Comparison of ENCODE assay signal across 3 cellular contexts in the genomic region with DNA sequence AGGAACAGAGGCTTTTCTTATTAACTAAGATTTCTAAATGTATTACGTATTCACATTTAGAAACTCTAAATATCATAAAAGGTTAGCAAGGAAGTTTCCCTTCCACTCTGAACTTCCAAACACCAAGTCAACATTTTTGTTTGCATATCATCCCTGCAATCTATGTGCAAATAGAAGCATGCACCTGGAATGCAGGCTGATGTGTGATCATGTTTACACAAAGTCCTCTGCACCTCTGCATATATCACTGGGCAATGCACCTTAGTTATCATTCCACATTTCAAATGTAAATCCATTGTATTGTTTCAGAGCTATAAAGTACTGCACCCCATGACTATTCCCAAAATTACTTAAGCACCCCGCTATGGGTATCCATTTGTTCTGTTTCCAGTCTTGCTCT.
DNase-seq lines count a peak whose midpoint lies in the region; ATAC-seq, FAIRE-seq and TF ChIP-seq lines count a peak whose summit lies in the region.
"Not testable (repeated sequence)": the region's sequence is repeated elsewhere in the genome, so short reads cannot be mapped to it uniquely, and the experiment has no call there.

No MANE protein-coding gene starts in this region.

- not testable (repeated sequence) for H3K9me3 ChIP-seq in Caco-2; HepG2 (ENCODE audit: low read length); liver (ENCODE audit: control insufficient read depth in 4 of 4, low read length in 3 of 4)

- not testable (repeated sequence) for H3K27ac ChIP-seq in HepG2 (ENCODE audit: extremely low read length, insufficient read depth, low read length); liver (ENCODE audit: low read depth in 1 of 2, low read length in 2 of 2)

- peak; percentile 44 to 48 for DNase-seq in Caco-2
- not testable (repeated sequence) for DNase-seq in HepG2 (ENCODE audit: low spot score)

- H3K36me3 Mint-ChIP-seq in Caco-2 (ENCODE audit: insufficient read depth, unreplicated experiment): not testable (repeated sequence)

- H4K20me1 ChIP-seq in HepG2 (ENCODE audit: insufficient read depth, low read length): not testable (repeated sequence)

- H3K4me3 ChIP-seq in Caco-2 (ENCODE audit: low read depth, low read length); HepG2 (replicated peaks in 1 of 3; ENCODE audit: insufficient read depth in 1 of 3, low read depth in 2 of 3, low read length in 3 of 3); liver (ENCODE audit: low read depth in 1 of 3, low read length in 3 of 3): not testable (repeated sequence)

- H3K79me2 ChIP-seq in HepG2 (ENCODE audit: insufficient read depth, low read length): not testable (repeated sequence)

- TF ChIP-seq RAD21 in HepG2 (CRISPR knock-in tag; IDR thresholded peaks at IDR 0.05); liver (IDR thresholded peaks at IDR 0.05): not testable (repeated sequence)

- H2AFZ ChIP-seq in HepG2 (ENCODE audit: low read length): not testable (repeated sequence)

- H3K4me2 ChIP-seq in HepG2 (ENCODE audit: low read depth, low read length): not testable (repeated sequence)

- not testable (repeated sequence) for ATAC-seq in HepG2

- not testable (repeated sequence) for H3K27me3 ChIP-seq in Caco-2 (replicated peaks; ENCODE audit: control insufficient read depth, insufficient read depth, low read length); HepG2 (ENCODE audit: control insufficient read depth in 1 of 2, insufficient read depth in 2 of 2, low read length in 2 of 2); liver (ENCODE audit: control insufficient read depth in 4 of 4, insufficient read depth in 4 of 4, low read length in 3 of 4)

- intact Hi-C loops in Caco-2 (cut with micrococcal nuclease; ENCODE audit: unreplicated experiment); HepG2 (cut with micrococcal nuclease; ENCODE audit: unreplicated experiment): not testable (repeated sequence)

- in situ Hi-C loops in HepG2 (cut with HindIII; ENCODE audit: extremely low pct_ligation_motif_present, low pct_unique_long_range_greater_than_20kb): not testable (repeated sequence)

- H3K27me3 Mint-ChIP-seq in Caco-2 (ENCODE audit: insufficient read depth, unreplicated experiment): not testable (repeated sequence)

- not testable (repeated sequence) for H3K36me3 ChIP-seq in Caco-2 (ENCODE audit: control insufficient read depth, insufficient read depth, low read length); HepG2 (replicated peaks in 1 of 2; ENCODE audit: control insufficient read depth in 1 of 2, insufficient read depth in 2 of 2, low read length in 2 of 2); liver (ENCODE audit: control insufficient read depth in 4 of 4, insufficient read depth in 3 of 4, low read depth in 1 of 4, low read length in 3 of 4)

- BruUV-seq in Caco-2 (replicated peaks; lab: Mats Ljungman, UMichigan); HepG2 (replicated peaks; lab: Mats Ljungman, UMichigan): not testable (repeated sequence)

- not testable (repeated sequence) for H3K4me1 ChIP-seq in Caco-2; HepG2 (ENCODE audit: insufficient read depth, low read length); liver (ENCODE audit: control insufficient read depth in 4 of 4, insufficient read depth in 4 of 4, low read length in 3 of 4)

- WGBS in HepG2 (ENCODE audit: low lambda C conversion rate): no CpG with 5 or more reads among the region's 2 CpGs
- WGBS in liver: no CpG with 5 or more reads among the region's 2 CpGs

- CTCF ChIA-PET in Caco-2 (lab: Charles Lee); HepG2 (lab: Yijun Ruan, JAX; ENCODE audit: low intra/inter-chr PET ratio, low total read pairs): not testable (repeated sequence)

- 0 out of 4 replicates have a peak, but pooled peaks of 1 of the 2 experiments have one; percentile 9 for TF ChIP-seq EP300 in HepG2 (IDR thresholded peaks at IDR 0.05; ENCODE audit: low read depth in 2 of 2, low read length in 2 of 2)
- TF ChIP-seq EP300 in HepG2 (CRISPR knock-in tag; IDR thresholded peaks at IDR 0.05; ENCODE audit: borderline replicate concordance): not testable (repeated sequence)

- not testable (repeated sequence) for H3K9me3 Mint-ChIP-seq in Caco-2 (ENCODE audit: unreplicated experiment)

- H3K27ac Mint-ChIP-seq in Caco-2 (ENCODE audit: unreplicated experiment): not testable (repeated sequence)

- FAIRE-seq in HepG2 (lab: Jason Lieb, UNC): not testable (repeated sequence)

- not testable (repeated sequence) for H3K4me1 Mint-ChIP-seq in Caco-2 (ENCODE audit: low read depth, unreplicated experiment)

- not testable (repeated sequence) for H3K9ac ChIP-seq in HepG2 (ENCODE audit: insufficient read depth, low read depth, low read length); liver (ENCODE audit: low read depth in 1 of 2, low read length in 2 of 2)

- H3K4me3 Mint-ChIP-seq in Caco-2 (ENCODE audit: unreplicated experiment): not testable (repeated sequence)

- TF ChIP-seq CTCF in Caco-2 (IDR thresholded peaks at IDR 0.05; ENCODE audit: insufficient read depth in 1 of 2, low read depth in 1 of 2, low read length in 1 of 2, severe bottlenecking in 1 of 2, unreplicated experiment in 1 of 2); HepG2 (CRISPR knock-in tag; IDR thresholded peaks at IDR 0.05); liver (IDR thresholded peaks at IDR 0.05; ENCODE audit: low read depth, low read length, missing input control): not testable (repeated sequence)

- POLR2A ChIA-PET in Caco-2 (lab: Charles Lee); HepG2 (lab: Yijun Ruan, JAX): not testable (repeated sequence)

- TF ChIP-seq POLR2A in HepG2 (IDR thresholded peaks at IDR 0.05; ENCODE audit: insufficient read depth in 1 of 2, low read depth in 2 of 2, low read length in 2 of 2): not testable (repeated sequence)

TF ChIP-seq in HepG2, 621 proteins besides CTCF, POLR2A, EP300 and RAD21 (continues in another document):
- TF ChIP-seq, protein P1, sequence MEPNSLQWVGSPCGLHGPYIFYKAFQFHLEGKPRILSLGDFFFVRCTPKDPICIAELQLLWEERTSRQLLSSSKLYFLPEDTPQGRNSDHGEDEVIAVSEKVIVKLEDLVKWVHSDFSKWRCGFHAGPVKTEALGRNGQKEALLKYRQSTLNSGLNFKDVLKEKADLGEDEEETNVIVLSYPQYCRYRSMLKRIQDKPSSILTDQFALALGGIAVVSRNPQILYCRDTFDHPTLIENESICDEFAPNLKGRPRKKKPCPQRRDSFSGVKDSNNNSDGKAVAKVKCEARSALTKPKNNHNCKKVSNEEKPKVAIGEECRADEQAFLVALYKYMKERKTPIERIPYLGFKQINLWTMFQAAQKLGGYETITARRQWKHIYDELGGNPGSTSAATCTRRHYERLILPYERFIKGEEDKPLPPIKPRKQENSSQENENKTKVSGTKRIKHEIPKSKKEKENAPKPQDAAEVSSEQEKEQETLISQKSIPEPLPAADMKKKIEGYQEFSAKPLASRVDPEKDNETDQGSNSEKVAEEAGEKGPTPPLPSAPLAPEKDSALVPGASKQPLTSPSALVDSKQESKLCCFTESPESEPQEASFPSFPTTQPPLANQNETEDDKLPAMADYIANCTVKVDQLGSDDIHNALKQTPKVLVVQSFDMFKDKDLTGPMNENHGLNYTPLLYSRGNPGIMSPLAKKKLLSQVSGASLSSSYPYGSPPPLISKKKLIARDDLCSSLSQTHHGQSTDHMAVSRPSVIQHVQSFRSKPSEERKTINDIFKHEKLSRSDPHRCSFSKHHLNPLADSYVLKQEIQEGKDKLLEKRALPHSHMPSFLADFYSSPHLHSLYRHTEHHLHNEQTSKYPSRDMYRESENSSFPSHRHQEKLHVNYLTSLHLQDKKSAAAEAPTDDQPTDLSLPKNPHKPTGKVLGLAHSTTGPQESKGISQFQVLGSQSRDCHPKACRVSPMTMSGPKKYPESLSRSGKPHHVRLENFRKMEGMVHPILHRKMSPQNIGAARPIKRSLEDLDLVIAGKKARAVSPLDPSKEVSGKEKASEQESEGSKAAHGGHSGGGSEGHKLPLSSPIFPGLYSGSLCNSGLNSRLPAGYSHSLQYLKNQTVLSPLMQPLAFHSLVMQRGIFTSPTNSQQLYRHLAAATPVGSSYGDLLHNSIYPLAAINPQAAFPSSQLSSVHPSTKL (CRISPR knock-in tag; IDR thresholded peaks at IDR 0.05): peak; percentile 85
- TF ChIP-seq RARA (CRISPR knock-in tag; IDR thresholded peaks at IDR 0.05) (peak; percentile 62), FOXA3 (CRISPR knock-in tag; IDR thresholded peaks at IDR 0.05) (peak; percentile 92)

TF ChIP-seq in liver, 16 proteins besides CTCF, POLR2A, EP300 and RAD21:
- TF ChIP-seq FOXA2 (IDR thresholded peaks at IDR 0.05) (peak; percentile 71), FOXA1 (IDR thresholded peaks at IDR 0.05) (peak; percentile 26)
